1 cellular context compared by ENCODE assay signal in genomic region chr17:81398855-81399451, GRCh38.
TF ChIP-seq lines count a peak whose summit lies in the region.

No MANE protein-coding gene starts in this region.

TF ChIP-seq in H1, 55 proteins besides CTCF, POLR2A, EP300 and RAD21:
- TF ChIP-seq SP1 (IDR thresholded peaks at IDR 0.05; ENCODE audit: low read depth, low read length) (no peak), SUZ12 (IDR thresholded peaks at IDR 0.05; ENCODE audit: low read length) (peak; percentile 14; the same call in 1 of the 2 replicates), MAX (IDR thresholded peaks at IDR 0.05) (no peak), RNF2 (IDR thresholded peaks at IDR 0.05; ENCODE audit: borderline replicate concordance, low read depth, low read length, missing control alignments, poor library complexity, severe bottlenecking) (peak; percentile 54), CEBPB (IDR thresholded peaks at IDR 0.05; ENCODE audit: low read depth, low read length) (no peak), EZH2 (IDR thresholded peaks at IDR 0.05; ENCODE audit: low read depth, low read length, severe bottlenecking) (peak; percentile 54), TAF7 (optimal IDR thresholded peaks at IDR 0.05; ENCODE audit: borderline replicate concordance, low read depth, low read length) (no peak), CBX8 (IDR thresholded peaks at IDR 0.05; ENCODE audit: borderline replicate concordance, low read depth, low read length) (0 out of 2 replicates have a peak, but pooled peaks have one; percentile 66)
